Comparison of ENCODE assay signal across 20 cellular contexts in the genomic region with DNA sequence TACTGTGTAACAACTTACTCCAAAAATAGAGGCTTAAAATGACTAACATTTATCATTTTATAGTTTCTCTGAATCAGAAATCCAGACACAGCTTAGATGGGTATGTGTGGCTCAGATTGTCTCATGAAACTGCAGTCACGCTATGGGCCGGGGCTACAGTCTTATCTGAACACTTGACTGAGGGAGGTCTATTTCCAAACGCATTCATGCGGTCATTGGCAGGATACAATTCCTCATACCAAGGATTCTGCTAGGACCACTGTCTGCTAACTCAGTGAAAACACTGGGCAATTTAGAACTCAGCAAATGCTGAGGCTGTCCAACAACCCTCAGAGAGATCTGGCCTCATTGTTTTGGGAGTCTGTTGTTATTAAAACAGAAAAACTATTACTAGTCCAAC.
"Had no signal": no experiment of that assay in that cellular context is flagged by ENCODE, and none has a peak within 500 bp of the region (broad histone marks: within the 10 kb centered on the region; RNA-seq: fewer than 3 reads in every experiment).

No MANE protein-coding gene starts in this region.

- H3K4me3 Mint-ChIP-seq: mesothelial cell of epicardium had no signal

- DNase-seq: dermis blood vessel endothelial cell; dorsolateral prefrontal cortex; effector CD4-positive, alpha-beta T cell; effector memory CD4-positive, alpha-beta T cell; foreskin fibroblast; foreskin melanocyte; gastrocnemius medialis; glutamatergic neuron; head of caudate nucleus; heart right ventricle; hippocampal formation; left cardiac atrium; left lung; left ventricle myocardium superior; lower lobe of right lung; mesenchymal stem cell; mucosa of descending colon had no signal

- H3K27me3 ChIP-seq: esophagus muscularis mucosa, gastrocnemius medialis, left lung had no signal

- H3K4me1 ChIP-seq: esophagus muscularis mucosa, gastrocnemius medialis, heart right ventricle, left lung, lower lobe of right lung had no signal

- H3K9me3 ChIP-seq: esophagus muscularis mucosa, gastrocnemius medialis, left lung, lower lobe of right lung, mucosa of descending colon had no signal

- ATAC-seq: gastrocnemius medialis, heart right ventricle, left cardiac atrium, left lung, left ventricle myocardium superior, lower lobe of right lung, mucosa of descending colon had no signal

- H3K27ac Mint-ChIP-seq: mesothelial cell of epicardium had no signal

- H3K36me3 ChIP-seq: esophagus muscularis mucosa, gastrocnemius medialis, heart right ventricle, left lung, lower lobe of right lung had no signal

- H3K36me3 Mint-ChIP-seq: mesothelial cell of epicardium had no signal

- H3K4me1 Mint-ChIP-seq: mesothelial cell of epicardium had no signal

- H3K4me3 ChIP-seq: coronary artery, dorsolateral prefrontal cortex, esophagus muscularis mucosa, gastrocnemius medialis, heart right ventricle, left lung, lower lobe of right lung, mucosa of descending colon had no signal

- H3K27ac ChIP-seq: coronary artery, dorsolateral prefrontal cortex, esophagus muscularis mucosa, gastrocnemius medialis, heart right ventricle, left lung, lower lobe of right lung had no signal

- H3K9me3 Mint-ChIP-seq: mesothelial cell of epicardium had no signal
